17 cellular contexts compared by ENCODE assay signal in the genomic region with DNA sequence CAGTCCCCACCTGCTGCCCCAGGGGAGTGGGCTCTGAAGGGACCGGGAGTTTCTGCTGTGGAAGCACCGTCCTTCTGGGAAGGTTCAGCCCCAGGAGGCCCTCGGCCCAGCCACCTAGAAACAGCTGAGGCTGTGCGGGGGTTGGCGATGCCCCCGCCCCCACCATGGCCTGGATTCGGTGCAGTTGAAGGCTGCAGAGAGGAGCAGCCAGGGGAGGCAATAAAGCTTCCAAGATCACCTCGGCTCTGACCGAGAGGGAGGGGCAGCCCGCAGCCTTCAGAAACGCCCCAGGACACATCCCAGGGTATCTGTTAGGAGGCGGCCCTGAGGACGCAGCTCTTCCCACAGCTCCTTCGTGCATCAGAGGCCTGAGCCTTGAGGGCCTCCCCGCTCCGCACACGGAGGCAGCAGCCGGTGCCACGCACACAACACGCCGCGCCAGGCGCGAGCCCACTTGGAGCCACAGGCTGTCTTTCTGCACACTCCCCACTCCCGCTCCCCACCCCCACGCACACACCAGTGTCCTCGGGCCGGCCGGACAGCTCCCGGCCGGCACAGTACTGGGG.
DNase-seq lines count a peak whose midpoint lies in the region; ATAC-seq, FAIRE-seq and TF ChIP-seq lines count a peak whose summit lies in the region.
"Had no signal": no experiment of that assay in that cellular context is flagged by ENCODE, and none has a peak within 500 bp of the region (broad histone marks: within the 10 kb centered on the region; RNA-seq: fewer than 3 reads in every experiment).

No MANE protein-coding gene starts in this region.

- H3K36me3 ChIP-seq in RWPE2 (ENCODE audit: low read depth) (no peaks in the 10 kb centered on the region), parathyroid adenoma (ENCODE audit: control insufficient read depth, insufficient read depth, low read length) (no peaks in the 10 kb centered on the region)
- H3K36me3 ChIP-seq: prostate gland, SJSA1 had no signal

- H3K4me3 ChIP-seq in RWPE2 (ENCODE audit: severe bottlenecking): no peak overlapping the region
- H3K4me3 ChIP-seq in iPS-18c (ENCODE audit: insufficient read depth, low read depth, low read length): peak overlapping the region; percentile 73; the same call in 1 of the 2 replicates
- no peak overlapping the region for H3K4me3 ChIP-seq in parathyroid adenoma (ENCODE audit: low read depth, low read length)
- H3K4me3 ChIP-seq: body of pancreas, SJSA1 had no signal

- H3K4me1 ChIP-seq in RWPE2 (ENCODE audit: insufficient read depth, poor library complexity, severe bottlenecking): no peaks in the 10 kb centered on the region
- H3K4me1 ChIP-seq in parathyroid adenoma: peaks cover 6% of the 10 kb centered on the region
- H3K4me1 ChIP-seq: SJSA1 had no signal

- no peak for FAIRE-seq in HTR-8/SVneo (lab: Jason Lieb, UNC)
- FAIRE-seq: keratinocyte had no signal

- H3K4me2 ChIP-seq in parathyroid adenoma (ENCODE audit: low read length): no peak overlapping the region

- peaks cover 22% of the 10 kb centered on the region for H3K79me2 ChIP-seq in parathyroid adenoma

- H3K27me3 ChIP-seq in RWPE2 (ENCODE audit: insufficient read depth, poor library complexity, severe bottlenecking) (peaks cover 41% of the 10 kb centered on the region), parathyroid adenoma (ENCODE audit: control insufficient read depth, insufficient read depth, low read length) (no peaks in the 10 kb centered on the region)

- DNase-seq in ELF-1 (ENCODE audit: low read depth, low spot score) (peak; percentile 77), RWPE2 (ENCODE audit: low spot score) (peak; percentile 51), retina (no peak), activated T-cell treated with anti-CD3 and anti-CD28 coated beads for 4 hours (no peak), HTR-8/SVneo (ENCODE audit: insufficient read length, low spot score) (no peak)
- DNase-seq: activated B cell treated with CpG ODN at 0.5 μM for 24 hours; activated T-cell treated with anti-CD3 and anti-CD28 coated beads, Interleukin-2, amount 50 U/mL, for 24 hours; body of pancreas; CD8-positive, alpha-beta T cell; NCI-H69; stimulated activated CD4-positive, alpha-beta T cell treated with anti-CD3 and anti-CD28 coated beads, Interleukin-4, amount 100 ng/mL, for 4 hours had no signal

- H3K9ac ChIP-seq in parathyroid adenoma: no peak overlapping the region

- no peaks in the 10 kb centered on the region for H3K9me3 ChIP-seq in RWPE2 (ENCODE audit: severe bottlenecking)
- no peaks in the 10 kb centered on the region for H3K9me3 ChIP-seq in iPS-18c (ENCODE audit: control insufficient read depth, insufficient read depth, low read length)
- no peaks in the 10 kb centered on the region for H3K9me3 ChIP-seq in parathyroid adenoma (ENCODE audit: control insufficient read depth, low read length)
- H3K9me3 ChIP-seq: body of pancreas, prostate gland, SJSA1 had no signal

- no peak overlapping the region for H3K27ac ChIP-seq in RWPE2 (ENCODE audit: poor library complexity, severe bottlenecking)
- H3K27ac ChIP-seq in parathyroid adenoma: no peak overlapping the region
- H3K27ac ChIP-seq: body of pancreas, prostate gland, SJSA1 had no signal

- no peak for TF ChIP-seq CTCF in RWPE2 (IDR thresholded peaks at IDR 0.05; ENCODE audit: poor library complexity, severe bottlenecking)
- no peak for TF ChIP-seq CTCF in parathyroid adenoma (IDR thresholded peaks at IDR 0.05)

- peak overlapping the region; percentile 76 for H2AFZ ChIP-seq in parathyroid adenoma

- ATAC-seq in RWPE2 (ENCODE audit: low read depth) (no peak), HG02840 (IDR thresholded peaks at IDR 0.05; ENCODE audit: low FRiP score, unreplicated experiment) (no peak)
- ATAC-seq: body of pancreas; CD8-positive, alpha-beta T cell had no signal

Comparison
In these comparisons a context has a peak if more than half of its experiments do, and no peak if none do; other contexts are left out.
1. DNase-seq: peak in ELF-1 (single experiment) and RWPE2 (single experiment); none in retina (single experiment), activated T-cell treated with anti-CD3 and anti-CD28 coated beads for 4 hours (single experiment) and HTR-8/SVneo (single experiment).